In the genomic region with DNA sequence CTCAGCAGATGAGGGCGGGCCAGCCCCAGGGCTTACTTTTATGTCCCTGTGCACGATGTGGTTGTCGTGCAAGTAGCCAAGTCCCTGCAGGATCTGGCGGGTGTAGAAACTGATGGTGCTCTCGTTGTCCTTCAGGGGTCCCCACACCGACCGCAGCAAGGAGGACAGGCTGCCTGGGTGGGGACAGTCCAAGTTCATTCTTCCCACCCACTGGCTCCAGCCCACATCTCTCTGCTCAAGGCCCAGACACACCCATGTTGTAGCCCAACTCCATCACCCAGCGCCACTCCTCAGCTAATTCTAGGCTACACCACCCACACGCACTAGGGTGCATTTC, we compare ENCODE assay signal across 11 cellular contexts. TPM values are rescaled to one million over a fixed set of nuclear protein-coding genes. Genes with fewer than 3 reads are reported as not detected.
A peak's percentile ranks its signal among the peaks of the same experiment; 100 is the strongest.
DNase-seq lines count a peak whose midpoint lies in the region; ATAC-seq and TF ChIP-seq lines count a peak whose summit lies in the region.
"Had no signal": no experiment of that assay in that cellular context is flagged by ENCODE, and none has a peak within 500 bp of the region (broad histone marks: within the 10 kb centered on the region; RNA-seq: fewer than 3 reads in every experiment).

No MANE protein-coding gene starts in this region.

- intact Hi-C loops in CD4-positive, alpha-beta memory T cell (cut with micrococcal nuclease) = no loop called here
- intact Hi-C loops in uterus (cut with DNase I; ENCODE audit: low total_unique reads) = loop anchor here (5.0 kb wide), 1 partner anchor 33 kb away; the partner anchor contains the start of gene GPR3

- H3K9me3 Mint-ChIP-seq in CD4-positive, alpha-beta memory T cell = peaks cover 0 to 2% (median 0%) of the 10 kb centered on the region in 8 donors
- H3K9me3 Mint-ChIP-seq in brain = no peaks in the 10 kb centered on the region
- no peaks in the 10 kb centered on the region for H3K9me3 Mint-ChIP-seq in naive thymus-derived CD8-positive, alpha-beta T cell
- H3K9me3 Mint-ChIP-seq: HFFc6 had no signal

- peaks cover 49% of the 10 kb centered on the region for H3K4me1 ChIP-seq in CD4-positive, alpha-beta memory T cell (ENCODE audit: insufficient read depth, low read length)
- H3K4me1 ChIP-seq in HUES48 (ENCODE audit: control insufficient read depth, insufficient read depth, low read length) = peaks cover 13% of the 10 kb centered on the region
- peaks cover 3 to 7% of the 10 kb centered on the region in 2 donors for H3K4me1 ChIP-seq in uterus

- TF ChIP-seq POLR2A in uterus (IDR thresholded peaks at IDR 0.05) = no peak

- peaks cover 0 to 3% of the 10 kb centered on the region in 2 donors for H3K36me3 Mint-ChIP-seq in CD4-positive, alpha-beta memory T cell
- no peaks in the 10 kb centered on the region for H3K36me3 Mint-ChIP-seq in brain
- no peaks in the 10 kb centered on the region for H3K36me3 Mint-ChIP-seq in naive thymus-derived CD8-positive, alpha-beta T cell

- peaks cover 22 to 73% (median 46%) of the 10 kb centered on the region in 4 donors for H3K4me1 Mint-ChIP-seq in CD4-positive, alpha-beta memory T cell
- H3K4me1 Mint-ChIP-seq in brain = peaks cover 13% of the 10 kb centered on the region
- peaks cover 21 to 66% (median 58%) of the 10 kb centered on the region in 4 donors for H3K4me1 Mint-ChIP-seq in naive thymus-derived CD8-positive, alpha-beta T cell

- POLR2A ChIA-PET in CD4-positive, alpha-beta memory T cell (lab: Charles Lee; ENCODE audit: partially characterized antibody) = interaction anchor here (0.6 to 15.5 kb wide), 4 partner anchors 16 to 37 kb away, joined by 3 to 202 read pairs (median 3); partner anchors contain the start of gene SYTL1
- POLR2A ChIA-PET in naive thymus-derived CD8-positive, alpha-beta T cell (lab: Charles Lee) = interaction anchor here (1.9 to 9.7 kb wide), 2 partner anchors 11 to 17 kb away, joined by 6 to 142 read pairs; partner anchors contain the start of gene SYTL1

- peak overlapping the region; percentile 69 to 96 (median 83) for H3K4me3 Mint-ChIP-seq in CD4-positive, alpha-beta memory T cell
- peak overlapping the region in 3 of 5 experiments; percentile 44 to 77 (median 71) for H3K4me3 Mint-ChIP-seq in brain
- peak overlapping the region; percentile 64 to 88 (median 79) for H3K4me3 Mint-ChIP-seq in naive thymus-derived CD8-positive, alpha-beta T cell
- H3K4me3 Mint-ChIP-seq: HFFc6 had no signal

- peak in 1 of 2 donors; percentile 16 for ATAC-seq in naive thymus-derived CD8-positive, alpha-beta T cell
- ATAC-seq in GM19035 (IDR thresholded peaks at IDR 0.05; ENCODE audit: unreplicated experiment) = no peak

- TF ChIP-seq CTCF in brain (conservative IDR thresholded peaks at IDR 0.05) (no peak), uterus (IDR thresholded peaks at IDR 0.05) (no peak)

- no peaks in the 10 kb centered on the region for H3K27me3 Mint-ChIP-seq in CD4-positive, alpha-beta memory T cell
- peaks cover 9% of the 10 kb centered on the region for H3K27me3 Mint-ChIP-seq in brain
- no peaks in the 10 kb centered on the region for H3K27me3 Mint-ChIP-seq in naive thymus-derived CD8-positive, alpha-beta T cell

- no peaks in the 10 kb centered on the region for H3K9me3 ChIP-seq in CD4-positive, alpha-beta memory T cell (ENCODE audit: control insufficient read depth in 1 of 2, low read length in 2 of 2)
- H3K9me3 ChIP-seq in HUES48 (ENCODE audit: control insufficient read depth, insufficient read depth, low read length) (no peaks in the 10 kb centered on the region), uterus (no peaks in the 10 kb centered on the region)
- H3K9me3 ChIP-seq: sigmoid colon had no signal

- peak overlapping the region; percentile 23 to 93 (median 62) for H3K27ac Mint-ChIP-seq in CD4-positive, alpha-beta memory T cell
- no peak overlapping the region for H3K27ac Mint-ChIP-seq in brain
- peak overlapping the region in 9 of 10 donors; percentile 29 to 92 (median 71) for H3K27ac Mint-ChIP-seq in naive thymus-derived CD8-positive, alpha-beta T cell
- H3K27ac Mint-ChIP-seq: HFFc6 had no signal

- H3K4me3 ChIP-seq in CD4-positive, alpha-beta memory T cell (ENCODE audit: low read length in 2 of 2) = peak overlapping the region in 1 of 2 donors; percentile 20
- H3K4me3 ChIP-seq in HUES48 (ENCODE audit: low read depth, low read length) = peak overlapping the region; percentile 80
- H3K4me3 ChIP-seq in uterus = no peak overlapping the region

- H3K27ac ChIP-seq in CD4-positive, alpha-beta memory T cell (ENCODE audit: low read depth, low read length) = no peak overlapping the region
- no peak overlapping the region for H3K27ac ChIP-seq in HUES48 (ENCODE audit: low read depth, low read length)
- H3K27ac ChIP-seq in uterus = no peak overlapping the region
- H3K27ac ChIP-seq: sigmoid colon had no signal

- H3K9ac ChIP-seq in HUES48 (ENCODE audit: low read depth, low read length) = no peak overlapping the region

- in situ Hi-C loops in ACHN (cut with HindIII; ENCODE audit: low pct_ligation_motif_present, low pct_unique_long_range_greater_than_20kb, low sequenced_read_pairs) = no loop called here

- no peaks in the 10 kb centered on the region for H3K27me3 ChIP-seq in CD4-positive, alpha-beta memory T cell (ENCODE audit: insufficient read depth, low read length)
- H3K27me3 ChIP-seq in HUES48 (ENCODE audit: control insufficient read depth, insufficient read depth, low read length) (peaks cover 47% of the 10 kb centered on the region), uterus (no peaks in the 10 kb centered on the region)
- H3K27me3 ChIP-seq: sigmoid colon had no signal

- DNase-seq in CD4-positive, alpha-beta memory T cell = no peak
- DNase-seq in naive thymus-derived CD8-positive, alpha-beta T cell = no peak
- DNase-seq in uterus (no peak), ACHN (no peak)
- DNase-seq: activated gamma-delta T cell treated with Interleukin-2 at 50 U/mL for 16 hours, HFFc6, sigmoid colon had no signal

- no peaks in the 10 kb centered on the region for H3K36me3 ChIP-seq in CD4-positive, alpha-beta memory T cell (ENCODE audit: insufficient read depth, low read length)
- H3K36me3 ChIP-seq in HUES48 (ENCODE audit: control insufficient read depth, insufficient read depth, low read length) = 0 out of 2 replicates have a peak, but pooled peaks cover 5% of the 10 kb centered on the region
- H3K36me3 ChIP-seq in uterus = no peaks in the 10 kb centered on the region

- CTCF ChIA-PET in CD4-positive, alpha-beta memory T cell (lab: Charles Lee; ENCODE audit: partially characterized antibody) = interaction anchor here (7.1 to 9.0 kb wide), 2 partner anchors 17 to 27 kb away, joined by 63 to 105 read pairs; partner anchors contain the start of gene SYTL1

RNA-seq across cellular contexts. Expression of gene MAP3K6, which starts 7.0 kb away (rescaled TPM):
- total RNA-seq in CD4-positive, alpha-beta memory T cell = 10 to 100 TPM in 1 of 2 experiments, 1 to 10 TPM in 1; 8.8 to 11.7 TPM
- 1 to 10 TPM; 4.5 to 8.1 TPM for polyA plus RNA-seq in CD4-positive, alpha-beta memory T cell
- 6.9 TPM for polyA plus RNA-seq in brain (ENCODE audit: insufficient read depth, low read depth, low replicate concordance)
- total RNA-seq in naive thymus-derived CD8-positive, alpha-beta T cell = 10 to 100 TPM; 10.1 to 11.6 TPM
- 1 to 10 TPM; 1.7 to 6.0 (median 3.0) TPM for polyA plus RNA-seq in naive thymus-derived CD8-positive, alpha-beta T cell
- total RNA-seq in uterus = 100 to 1,000 TPM in 1 of 4 donors, 10 to 100 TPM in 3; 10.9 to 124 (median 16.5) TPM

RNA-seq across cellular contexts. Expression of gene FCN3, which starts 14.8 kb away (rescaled TPM):
- total RNA-seq in CD4-positive, alpha-beta memory T cell = not detected
- polyA plus RNA-seq in CD4-positive, alpha-beta memory T cell = not detected
- polyA plus RNA-seq in brain (ENCODE audit: insufficient read depth, low read depth, low replicate concordance) = 1.4 TPM
- total RNA-seq in naive thymus-derived CD8-positive, alpha-beta T cell = not detected
- polyA plus RNA-seq in naive thymus-derived CD8-positive, alpha-beta T cell = not detected
- 1 to 10 TPM in 3 of 4 donors, not detected in 1; 2.1 to 4.7 (median 2.4) TPM for total RNA-seq in uterus
- total RNA-seq: HFFc6, mononuclear cell had no signal

RNA-seq across cellular contexts. Expression of gene SYTL1, which starts 18.0 kb away (rescaled TPM):
- total RNA-seq in CD4-positive, alpha-beta memory T cell = 100 to 1,000 TPM; 146 to 158 TPM
- 100 to 1,000 TPM in 1 of 2 donors, 10 to 100 TPM in 1; 99.7 to 141 TPM for polyA plus RNA-seq in CD4-positive, alpha-beta memory T cell
- 24.1 TPM for polyA plus RNA-seq in brain (ENCODE audit: insufficient read depth, low read depth, low replicate concordance)
- 100 to 1,000 TPM; 125 to 135 TPM for total RNA-seq in naive thymus-derived CD8-positive, alpha-beta T cell
- 10 to 100 TPM; 74.4 to 92.3 (median 91.9) TPM for polyA plus RNA-seq in naive thymus-derived CD8-positive, alpha-beta T cell
- total RNA-seq in uterus = 10 to 100 TPM in 1 of 4 donors, 1 to 10 TPM in 2, not detected in 1; 1.6 to 11.3 (median 4.8) TPM

RNA-seq across cellular contexts. Expression of gene CD164L2, which starts 23.3 kb away (rescaled TPM):
- total RNA-seq in CD4-positive, alpha-beta memory T cell = not detected
- under 1 TPM in 1 of 2 donors, not detected in 1; 0.22 TPM for polyA plus RNA-seq in CD4-positive, alpha-beta memory T cell
- 2.2 TPM for polyA plus RNA-seq in brain (ENCODE audit: insufficient read depth, low read depth, low replicate concordance)
- total RNA-seq in naive thymus-derived CD8-positive, alpha-beta T cell = not detected
- polyA plus RNA-seq in naive thymus-derived CD8-positive, alpha-beta T cell = under 1 TPM in 1 of 3 donors, not detected in 2; 0.17 TPM
- under 1 TPM in 1 of 4 donors, not detected in 3; 0.69 TPM for total RNA-seq in uterus
- total RNA-seq: HFFc6, mononuclear cell, sigmoid colon had no signal

RNA-seq across cellular contexts. Expression of gene GPR3, which starts 32.6 kb away (rescaled TPM):
- not detected for total RNA-seq in CD4-positive, alpha-beta memory T cell
- polyA plus RNA-seq in CD4-positive, alpha-beta memory T cell = not detected
- 2.7 TPM for polyA plus RNA-seq in brain (ENCODE audit: insufficient read depth, low read depth, low replicate concordance)
- total RNA-seq in naive thymus-derived CD8-positive, alpha-beta T cell = not detected
- under 1 TPM in 2 of 3 donors, not detected in 1; 0.10 to 0.28 TPM for polyA plus RNA-seq in naive thymus-derived CD8-positive, alpha-beta T cell
- 1 to 10 TPM in 1 of 4 donors, under 1 TPM in 1, not detected in 2; 0.55 to 1.9 TPM for total RNA-seq in uterus

Comparison
In these comparisons a context has a peak if more than half of its experiments do, and no peak if none do; other contexts are left out.
1. H3K27ac Mint-ChIP-seq: peak in CD4-positive, alpha-beta memory T cell (7 of 7) and naive thymus-derived CD8-positive, alpha-beta T cell (9 of 10); none in brain (0 of 5).
2. RNA of gene SYTL1, which starts 18.0 kb away (total RNA-seq): 146 to 158 TPM in CD4-positive, alpha-beta memory T cell and 125 to 135 TPM in naive thymus-derived CD8-positive, alpha-beta T cell; 1.6 to 11.3 TPM in uterus; every median in the first group is over 10 times any median in the second.
3. Peak in every context shown above with its lines, with median percentiles within 50 percentile points of each other: H3K4me3 Mint-ChIP-seq.